8 cellular contexts compared by ENCODE assay signal in genomic region chr17:49787932-49788442, GRCh38. TPM values are rescaled to one million over a fixed set of nuclear protein-coding genes. Genes with fewer than 3 reads are reported as not detected.
DNase-seq lines count a peak whose midpoint lies in the region; ATAC-seq, FAIRE-seq and TF ChIP-seq lines count a peak whose summit lies in the region.

No MANE protein-coding gene starts in this region.

- H3K9me1 ChIP-seq in endothelial cell of umbilical vein (replicated peaks; ENCODE audit: control insufficient read depth, extremely low read depth, insufficient read depth, low read length): no peaks in the 10 kb centered on the region

- FAIRE-seq in endothelial cell of umbilical vein (lab: Jason Lieb, UNC): peak; percentile 52
- FAIRE-seq in pancreas (lab: Jason Lieb, UNC): no peak

- H3K4me2 ChIP-seq in endothelial cell of umbilical vein (ENCODE audit: insufficient read depth, low read length): peak overlapping the region; percentile 81

- no peaks in the 10 kb centered on the region for H3K9me3 ChIP-seq in endothelial cell of umbilical vein (replicated peaks; ENCODE audit: control insufficient read depth, insufficient read depth, low read length)
- no peaks in the 10 kb centered on the region for H3K9me3 ChIP-seq in pancreas

- no peak for ATAC-seq in pancreas
- ATAC-seq in GM18858 (IDR thresholded peaks at IDR 0.05; ENCODE audit: unreplicated experiment): no peak

- peaks cover 4 to 8% of the 10 kb centered on the region in 2 experiments for H3K36me3 ChIP-seq in endothelial cell of umbilical vein (ENCODE audit: control insufficient read depth in 2 of 2, extremely low read depth in 1 of 2, insufficient read depth in 2 of 2, low read length in 2 of 2)
- peaks cover 0 to 12% (median 0%) of the 10 kb centered on the region in 3 donors for H3K36me3 ChIP-seq in pancreas

- POLR2A ChIA-PET in endothelial cell of umbilical vein (lab: Charles Lee): interaction anchor here (0.7 to 2.3 kb wide), 6 partner anchors 10 to 175 kb away, joined by 3 to 9 read pairs (median 3); partner anchors contain the start of genes FAM117A and SLC35B1

- peaks cover 16% of the 10 kb centered on the region for H3K4me1 ChIP-seq in endothelial cell of umbilical vein (ENCODE audit: control insufficient read depth, extremely low read depth, insufficient read depth, low read length)
- H3K4me1 ChIP-seq in pancreas: peaks cover 5 to 17% (median 13%) of the 10 kb centered on the region in 3 donors

- 5% methylated on average over 16 of the region's 16 CpGs for WGBS in pancreas, 2 donors

- TF ChIP-seq CTCF in VCaP (conservative IDR thresholded peaks at IDR 0.05) (no peak), endothelial cell of umbilical vein (IDR thresholded peaks at IDR 0.05; ENCODE audit: extremely low read depth in 1 of 2, insufficient read depth in 1 of 2, low read depth in 1 of 2, low read length in 2 of 2) (no peak), pancreas (IDR thresholded peaks at IDR 0.05) (no peak)

- dilution Hi-C loops in endothelial cell of umbilical vein (cut with MboI; ENCODE audit: extremely low pct_ligation_motif_present, low sequenced_read_pairs): no loop called here

- DNase-seq in DMS53 (lab: John Stamatoyannopoulos, UW): peak; percentile 59
- DNase-seq in DMS53 treated with DMSO at 0.1 percent for 48 hours (lab: John Stamatoyannopoulos, UW; ENCODE audit: unreplicated experiment): no peak
- no peak for DNase-seq in endothelial cell of umbilical vein (ENCODE audit: low read depth, low spot score)
- peak in 1 of 6 donors; percentile 37 for DNase-seq in pancreas
- no peak for DNase-seq in cerebellum (ENCODE audit: low spot score)
- no peak for DNase-seq in epidermal melanocyte (ENCODE audit: insufficient read length, low spot score)

- H2AFZ ChIP-seq in endothelial cell of umbilical vein (ENCODE audit: low read depth, low read length): peak overlapping the region; percentile 85

- H3K27ac ChIP-seq in VCaP (peak overlapping the region; percentile 97), endothelial cell of umbilical vein (ENCODE audit: insufficient read depth, low read depth, low read length) (peak overlapping the region; percentile 94), pancreas (peak overlapping the region in 3 of 4 donors; percentile 98 to 100 (median 99))

- peaks cover 4% of the 10 kb centered on the region for H4K20me1 ChIP-seq in endothelial cell of umbilical vein (replicated peaks; ENCODE audit: control insufficient read depth, extremely low read depth, insufficient read depth, low read length)

- H3K79me2 ChIP-seq in endothelial cell of umbilical vein (ENCODE audit: control insufficient read depth, insufficient read depth, low read length): peaks cover 37% of the 10 kb centered on the region

- peak overlapping the region; percentile 40 to 82 (median 56) for H3K4me3 ChIP-seq in endothelial cell of umbilical vein (replicated peaks in 1 of 3; ENCODE audit: insufficient read depth in 1 of 3, low read depth in 1 of 3, low read length in 3 of 3)
- peak overlapping the region in 3 of 4 donors; percentile 80 to 99 (median 92) for H3K4me3 ChIP-seq in pancreas

- intact Hi-C loops in endothelial cell of umbilical vein (cut with micrococcal nuclease): loop anchor here (1.0 kb wide), 5 partner anchors 13 to 80 kb away; partner anchors contain the start of gene FAM117A
- intact Hi-C loops in pancreas (cut with DNase I): no loop called here

- peak overlapping the region; percentile 97 for H3K9ac ChIP-seq in endothelial cell of umbilical vein (replicated peaks; ENCODE audit: extremely low read depth, insufficient read depth, low read length)

- CTCF ChIA-PET in endothelial cell of umbilical vein (lab: Charles Lee): interaction anchor here (0.6 to 2.4 kb wide), 10 partner anchors 17 to 230 kb away, joined by 3 to 21 read pairs (median 4); partner anchors contain the start of genes FAM117A and SLC35B1

- no peak for TF ChIP-seq POLR2A in endothelial cell of umbilical vein (IDR thresholded peaks at IDR 0.05; ENCODE audit: low read depth, low read length)

- H3K27me3 ChIP-seq in endothelial cell of umbilical vein (ENCODE audit: control insufficient read depth in 2 of 2, insufficient read depth in 2 of 2, low read length in 2 of 2): no peaks in the 10 kb centered on the region
- no peaks in the 10 kb centered on the region for H3K27me3 ChIP-seq in pancreas

- TSS peak; percentile 63 for BruUV-seq in endothelial cell of umbilical vein (replicated peaks; lab: Mats Ljungman, UMichigan)

TF ChIP-seq in endothelial cell of umbilical vein, 7 proteins besides CTCF, POLR2A, EP300 and RAD21:
- TF ChIP-seq MAX (IDR thresholded peaks at IDR 0.05; ENCODE audit: insufficient read depth, insufficient read length) (no peak), FOS (IDR thresholded peaks at IDR 0.05; ENCODE audit: borderline replicate concordance, insufficient read depth, low read length) (no peak), MYC (IDR thresholded peaks at IDR 0.05; ENCODE audit: low read depth, low read length) (no peak), JUN (IDR thresholded peaks at IDR 0.05; ENCODE audit: borderline replicate concordance, insufficient read depth, insufficient read length, low read depth) (no peak), EZH2 (IDR thresholded peaks at IDR 0.05; ENCODE audit: borderline replicate concordance, low read depth, low read length, severe bottlenecking) (no peak), GATA2 (IDR thresholded peaks at IDR 0.05; ENCODE audit: insufficient read depth, insufficient read length, low read depth, low read length) (no peak), POLR2AphosphoS5 (IDR thresholded peaks at IDR 0.05; ENCODE audit: insufficient read depth, low read depth, low read length) (no peak)

RNA-seq across cellular contexts. Expression of gene KAT7, which starts 0.5 kb away (rescaled TPM):
- total RNA-seq in endothelial cell of umbilical vein (64.9 and 66.2 TPM in 2 replicates), pancreas (10 to 100 TPM; 18.9 to 31.5 (median 19.8) TPM), cerebellum (48.8 TPM)
- polyA plus RNA-seq in endothelial cell of umbilical vein (35.0 and 44.5 TPM in 2 replicates), pancreas (10 to 100 TPM in 1 of 2 donors, 1 to 10 TPM in 1; 3.5 to 10.4 TPM)
- polyA plus RNA-seq in endothelial cell of umbilical vein (2011; cell fraction: cytosol; rRNA removed): 31.0 and 39.9 TPM in 2 replicates
- polyA plus RNA-seq in endothelial cell of umbilical vein (2011; cell fraction: nucleus; rRNA removed): 63.1 and 64.3 TPM in 2 replicates
- 30.7 TPM in 2 replicates for polyA plus RNA-seq in endothelial cell of umbilical vein (2012)
- 106 and 112 TPM in 2 replicates for polyA minus RNA-seq in endothelial cell of umbilical vein
- 21.7 TPM for polyA minus RNA-seq in endothelial cell of umbilical vein (2011; cell fraction: cytosol; rRNA and poly(A)+ RNA removed)
- polyA minus RNA-seq in endothelial cell of umbilical vein (2011; cell fraction: nucleus; rRNA and poly(A)+ RNA removed): 104 and 144 TPM in 2 replicates

RNA-seq across cellular contexts. Expression of gene FAM117A, which starts 24.1 kb away (rescaled TPM):
- total RNA-seq in endothelial cell of umbilical vein (10.4 and 12.2 TPM in 2 replicates), pancreas (10 to 100 TPM in 2 of 6 donors, 1 to 10 TPM in 4; 5.5 to 14.8 (median 8.5) TPM), cerebellum (5.2 TPM)
- polyA plus RNA-seq in endothelial cell of umbilical vein (24.1 and 27.2 TPM in 2 replicates), pancreas (10 to 100 TPM in 1 of 2 donors, 1 to 10 TPM in 1; 5.3 to 12.3 TPM)
- polyA plus RNA-seq in endothelial cell of umbilical vein (2011; cell fraction: cytosol; rRNA removed): 19.4 and 21.5 TPM in 2 replicates
- 14.2 and 20.0 TPM in 2 replicates for polyA plus RNA-seq in endothelial cell of umbilical vein (2011; cell fraction: nucleus; rRNA removed)
- 4.6 and 6.6 TPM in 2 replicates for polyA plus RNA-seq in endothelial cell of umbilical vein (2012)
- 17.4 and 19.0 TPM in 2 replicates for polyA minus RNA-seq in endothelial cell of umbilical vein
- polyA minus RNA-seq in endothelial cell of umbilical vein (2011; cell fraction: cytosol; rRNA and poly(A)+ RNA removed): not detected
- 5.7 and 8.5 TPM in 2 replicates for polyA minus RNA-seq in endothelial cell of umbilical vein (2011; cell fraction: nucleus; rRNA and poly(A)+ RNA removed)

RNA-seq across cellular contexts. Expression of gene TAC4, which starts 59.9 kb away (rescaled TPM):
- total RNA-seq in endothelial cell of umbilical vein: not detected in 2 replicates
- 0.19 and 0.27 TPM in 2 replicates for polyA plus RNA-seq in endothelial cell of umbilical vein
- 0.14 and 0.27 TPM in 2 replicates for polyA plus RNA-seq in endothelial cell of umbilical vein (2011; cell fraction: cytosol; rRNA removed)
- polyA plus RNA-seq in endothelial cell of umbilical vein (2011; cell fraction: nucleus; rRNA removed): 0.32 TPM in 1 of 2 replicates, not detected in the other
- polyA plus RNA-seq in endothelial cell of umbilical vein (2012): not detected in 2 replicates
- not detected in 2 replicates for polyA minus RNA-seq in endothelial cell of umbilical vein
- not detected for polyA minus RNA-seq in endothelial cell of umbilical vein (2011; cell fraction: cytosol; rRNA and poly(A)+ RNA removed)
- polyA minus RNA-seq in endothelial cell of umbilical vein (2011; cell fraction: nucleus; rRNA and poly(A)+ RNA removed): not detected in 2 replicates
- total RNA-seq in pancreas: not detected
- polyA plus RNA-seq in pancreas: not detected
- not detected for total RNA-seq in cerebellum
